1 cellular context compared by ENCODE assay signal in the genomic region with DNA sequence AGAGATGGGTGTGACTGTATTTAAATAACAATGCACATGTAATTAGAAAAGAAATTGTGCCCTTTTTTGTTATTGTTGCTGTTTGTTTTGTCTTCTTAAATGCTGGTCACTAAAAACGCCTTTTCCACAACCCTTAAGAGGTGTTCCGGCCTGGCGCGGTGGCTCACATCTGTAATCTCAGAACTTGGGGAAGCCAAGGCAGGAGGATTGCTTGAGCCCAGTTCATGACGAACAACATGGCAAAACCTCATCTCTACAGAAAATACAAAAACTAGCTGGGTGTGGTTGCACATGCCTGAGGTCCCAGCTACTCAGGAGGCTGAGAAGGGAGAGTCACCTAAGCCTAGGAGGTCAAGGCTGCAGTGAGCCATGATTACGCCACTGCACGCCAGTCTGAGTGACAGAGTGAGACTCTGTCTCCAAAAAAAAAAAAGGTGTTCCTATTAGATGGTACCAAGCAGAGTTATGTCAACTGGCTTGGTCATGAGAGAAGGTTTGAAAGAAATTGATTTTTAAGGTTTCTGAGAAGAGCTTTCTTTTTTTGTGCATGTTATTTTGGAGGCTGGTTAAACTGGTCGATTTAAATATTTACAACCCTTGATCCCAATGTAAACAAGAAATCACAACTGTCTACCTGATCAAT.
TF ChIP-seq lines count a peak whose summit lies in the region.

No MANE protein-coding gene starts in this region.

TF ChIP-seq in HepG2, 621 proteins besides CTCF, POLR2A, EP300 and RAD21 (continued from another document and continues in another):
- TF ChIP-seq UBTF (CRISPR knock-in tag; IDR thresholded peaks at IDR 0.05), result peak; percentile 22; the same call in 1 of the 2 replicates
- TF ChIP-seq PBX3 (CRISPR knock-in tag; IDR thresholded peaks at IDR 0.05; ENCODE audit: borderline replicate concordance), result no peak
- TF ChIP-seq NR2F2 (IDR thresholded peaks at IDR 0.05; ENCODE audit: borderline replicate concordance, low read depth), result peak; percentile 68; the same call in 1 of the 2 replicates
- 0 out of 2 replicates have a peak, but pooled peaks have one; percentile 26 for TF ChIP-seq MTA1 (CRISPR knock-in tag; IDR thresholded peaks at IDR 0.05; ENCODE audit: borderline replicate concordance)
- TF ChIP-seq TOE1 (CRISPR knock-in tag; IDR thresholded peaks at IDR 0.05), result no peak
- TF ChIP-seq HNRNPH1 (optimal IDR thresholded peaks at IDR 0.05; ENCODE audit: low read depth, low read length), result no peak
- TF ChIP-seq SKI (IDR thresholded peaks at IDR 0.05; ENCODE audit: partially characterized antibody), result peak; percentile 74
- no peak for TF ChIP-seq SRSF9 (IDR thresholded peaks at IDR 0.05; ENCODE audit: borderline replicate concordance, insufficient read depth, low read depth, low read length, poor library complexity, severe bottlenecking)
- peak; percentile 61; the same call in 1 of the 2 replicates for TF ChIP-seq FOXJ3 (CRISPR knock-in tag; IDR thresholded peaks at IDR 0.05; ENCODE audit: borderline replicate concordance)
- TF ChIP-seq, protein P1, sequence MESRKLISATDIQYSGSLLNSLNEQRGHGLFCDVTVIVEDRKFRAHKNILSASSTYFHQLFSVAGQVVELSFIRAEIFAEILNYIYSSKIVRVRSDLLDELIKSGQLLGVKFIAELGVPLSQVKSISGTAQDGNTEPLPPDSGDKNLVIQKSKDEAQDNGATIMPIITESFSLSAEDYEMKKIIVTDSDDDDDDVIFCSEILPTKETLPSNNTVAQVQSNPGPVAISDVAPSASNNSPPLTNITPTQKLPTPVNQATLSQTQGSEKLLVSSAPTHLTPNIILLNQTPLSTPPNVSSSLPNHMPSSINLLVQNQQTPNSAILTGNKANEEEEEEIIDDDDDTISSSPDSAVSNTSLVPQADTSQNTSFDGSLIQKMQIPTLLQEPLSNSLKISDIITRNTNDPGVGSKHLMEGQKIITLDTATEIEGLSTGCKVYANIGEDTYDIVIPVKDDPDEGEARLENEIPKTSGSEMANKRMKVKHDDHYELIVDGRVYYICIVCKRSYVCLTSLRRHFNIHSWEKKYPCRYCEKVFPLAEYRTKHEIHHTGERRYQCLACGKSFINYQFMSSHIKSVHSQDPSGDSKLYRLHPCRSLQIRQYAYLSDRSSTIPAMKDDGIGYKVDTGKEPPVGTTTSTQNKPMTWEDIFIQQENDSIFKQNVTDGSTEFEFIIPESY (CRISPR knock-in tag; IDR thresholded peaks at IDR 0.05), result 0 out of 2 replicates have a peak, but pooled peaks have one; percentile 17
- TF ChIP-seq, protein P2, sequence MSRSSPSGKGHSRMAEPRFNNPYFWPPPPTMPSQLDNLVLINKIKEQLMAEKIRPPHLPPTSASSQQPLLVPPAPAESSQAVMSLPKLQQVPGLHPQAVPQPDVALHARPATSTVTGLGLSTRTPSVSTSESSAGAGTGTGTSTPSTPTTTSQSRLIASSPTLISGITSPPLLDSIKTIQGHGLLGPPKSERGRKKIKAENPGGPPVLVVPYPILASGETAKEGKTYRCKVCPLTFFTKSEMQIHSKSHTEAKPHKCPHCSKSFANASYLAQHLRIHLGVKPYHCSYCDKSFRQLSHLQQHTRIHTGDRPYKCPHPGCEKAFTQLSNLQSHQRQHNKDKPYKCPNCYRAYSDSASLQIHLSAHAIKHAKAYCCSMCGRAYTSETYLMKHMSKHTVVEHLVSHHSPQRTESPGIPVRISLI (CRISPR knock-in tag; IDR thresholded peaks at IDR 0.05; ENCODE audit: borderline replicate concordance), result peak; percentile 92
- TF ChIP-seq ZNF235 (CRISPR knock-in tag; IDR thresholded peaks at IDR 0.05; ENCODE audit: borderline replicate concordance), result no peak
- TF ChIP-seq NCOA5 (CRISPR knock-in tag; IDR thresholded peaks at IDR 0.05), result no peak
- TF ChIP-seq, protein P3, sequence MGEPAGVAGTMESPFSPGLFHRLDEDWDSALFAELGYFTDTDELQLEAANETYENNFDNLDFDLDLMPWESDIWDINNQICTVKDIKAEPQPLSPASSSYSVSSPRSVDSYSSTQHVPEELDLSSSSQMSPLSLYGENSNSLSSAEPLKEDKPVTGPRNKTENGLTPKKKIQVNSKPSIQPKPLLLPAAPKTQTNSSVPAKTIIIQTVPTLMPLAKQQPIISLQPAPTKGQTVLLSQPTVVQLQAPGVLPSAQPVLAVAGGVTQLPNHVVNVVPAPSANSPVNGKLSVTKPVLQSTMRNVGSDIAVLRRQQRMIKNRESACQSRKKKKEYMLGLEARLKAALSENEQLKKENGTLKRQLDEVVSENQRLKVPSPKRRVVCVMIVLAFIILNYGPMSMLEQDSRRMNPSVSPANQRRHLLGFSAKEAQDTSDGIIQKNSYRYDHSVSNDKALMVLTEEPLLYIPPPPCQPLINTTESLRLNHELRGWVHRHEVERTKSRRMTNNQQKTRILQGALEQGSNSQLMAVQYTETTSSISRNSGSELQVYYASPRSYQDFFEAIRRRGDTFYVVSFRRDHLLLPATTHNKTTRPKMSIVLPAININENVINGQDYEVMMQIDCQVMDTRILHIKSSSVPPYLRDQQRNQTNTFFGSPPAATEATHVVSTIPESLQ (CRISPR knock-in tag; conservative IDR thresholded peaks at IDR 0.05), result no peak
- TF ChIP-seq HDAC1 (CRISPR knock-in tag; IDR thresholded peaks at IDR 0.05), result peak; percentile 54
- peak; percentile 85 to 87 for TF ChIP-seq NR2F1 (CRISPR knock-in tag; IDR thresholded peaks at IDR 0.05)
- no peak for TF ChIP-seq ZFP91 (CRISPR knock-in tag; IDR thresholded peaks at IDR 0.05; ENCODE audit: borderline replicate concordance)
- no peak for TF ChIP-seq TERF1 (CRISPR knock-in tag; IDR thresholded peaks at IDR 0.05)
- TF ChIP-seq, protein P4, sequence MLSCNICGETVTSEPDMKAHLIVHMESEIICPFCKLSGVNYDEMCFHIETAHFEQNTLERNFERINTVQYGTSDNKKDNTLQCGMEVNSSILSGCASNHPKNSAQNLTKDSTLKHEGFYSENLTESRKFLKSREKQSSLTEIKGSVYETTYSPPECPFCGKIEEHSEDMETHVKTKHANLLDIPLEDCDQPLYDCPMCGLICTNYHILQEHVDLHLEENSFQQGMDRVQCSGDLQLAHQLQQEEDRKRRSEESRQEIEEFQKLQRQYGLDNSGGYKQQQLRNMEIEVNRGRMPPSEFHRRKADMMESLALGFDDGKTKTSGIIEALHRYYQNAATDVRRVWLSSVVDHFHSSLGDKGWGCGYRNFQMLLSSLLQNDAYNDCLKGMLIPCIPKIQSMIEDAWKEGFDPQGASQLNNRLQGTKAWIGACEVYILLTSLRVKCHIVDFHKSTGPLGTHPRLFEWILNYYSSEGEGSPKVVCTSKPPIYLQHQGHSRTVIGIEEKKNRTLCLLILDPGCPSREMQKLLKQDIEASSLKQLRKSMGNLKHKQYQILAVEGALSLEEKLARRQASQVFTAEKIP (CRISPR knock-in tag; IDR thresholded peaks at IDR 0.05; ENCODE audit: borderline replicate concordance), result no peak
- peak; percentile 64 for TF ChIP-seq MED1 (CRISPR knock-in tag; IDR thresholded peaks at IDR 0.05)
- peak; percentile 79 for TF ChIP-seq GATAD2A (CRISPR knock-in tag; IDR thresholded peaks at IDR 0.05)
- TF ChIP-seq PATZ1 (CRISPR knock-in tag; IDR thresholded peaks at IDR 0.05), result peak; percentile 43; the same call in 1 of the 2 replicates
- TF ChIP-seq HNF1B (CRISPR knock-in tag; IDR thresholded peaks at IDR 0.05), result no peak; the same call in 1 of the 2 replicates
- TF ChIP-seq ATF2 (CRISPR knock-in tag; IDR thresholded peaks at IDR 0.05), result peak; percentile 28; the same call in 1 of the 2 replicates
- peak; percentile 88 for TF ChIP-seq HDAC2 (CRISPR knock-in tag; IDR thresholded peaks at IDR 0.05)
- no peak for TF ChIP-seq ZFP1 (CRISPR knock-in tag; IDR thresholded peaks at IDR 0.05)
- TF ChIP-seq MIXL1 (CRISPR knock-in tag; IDR thresholded peaks at IDR 0.05), result peak; percentile 32; the same call in 1 of the 2 replicates
- TF ChIP-seq, protein P5, sequence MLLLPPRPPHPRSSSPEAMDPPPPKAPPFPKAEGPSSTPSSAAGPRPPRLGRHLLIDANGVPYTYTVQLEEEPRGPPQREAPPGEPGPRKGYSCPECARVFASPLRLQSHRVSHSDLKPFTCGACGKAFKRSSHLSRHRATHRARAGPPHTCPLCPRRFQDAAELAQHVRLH (CRISPR knock-in tag; IDR thresholded peaks at IDR 0.05; ENCODE audit: borderline replicate concordance, low read depth), result 0 out of 2 replicates have a peak, but pooled peaks have one; percentile 29
- TF ChIP-seq, protein P6, sequence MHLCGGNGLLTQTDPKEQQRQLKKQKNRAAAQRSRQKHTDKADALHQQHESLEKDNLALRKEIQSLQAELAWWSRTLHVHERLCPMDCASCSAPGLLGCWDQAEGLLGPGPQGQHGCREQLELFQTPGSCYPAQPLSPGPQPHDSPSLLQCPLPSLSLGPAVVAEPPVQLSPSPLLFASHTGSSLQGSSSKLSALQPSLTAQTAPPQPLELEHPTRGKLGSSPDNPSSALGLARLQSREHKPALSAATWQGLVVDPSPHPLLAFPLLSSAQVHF (CRISPR knock-in tag; IDR thresholded peaks at IDR 0.05), result no peak
- TF ChIP-seq KDM6A (CRISPR knock-in tag; IDR thresholded peaks at IDR 0.05; ENCODE audit: low read depth), result peak; percentile 9; the same call in 1 of the 2 replicates
